Comparison of ENCODE assay signal across 12 cellular contexts in genomic region chr14:52937306-52937705, GRCh38.
"Had no signal": no experiment of that assay in that cellular context is flagged by ENCODE, and none has a peak within 500 bp of the region (broad histone marks: within the 10 kb centered on the region; RNA-seq: fewer than 3 reads in every experiment).

No MANE protein-coding gene starts in this region.

- H3K4me3 ChIP-seq: SK-N-MC had no signal

- ATAC-seq: activated naive CD8-positive, alpha-beta T cell treated with anti-CD3 and anti-CD28 coated beads, Interleukin-2, amount 50 U/mL, for 24 hours; natural killer cell treated with Interleukin-12 subunit alpha and Interleukin-12 subunit beta and Interleukin-15 and Interleukin-18, amount 100 ng/mL, for 72 hours; stimulated activated effector memory CD8-positive, alpha-beta T cell treated with anti-CD3 and anti-CD28 coated beads, Interleukin-12 subunit alpha, Interleukin-12 subunit beta, amount 100 ng/mL, for 72 hours; T-cell had no signal

- FAIRE-seq: small intestine had no signal

- DNase-seq: activated naive CD4-positive, alpha-beta T cell treated with Interleukin-2 at 50 U/mL for 16 hours; activated naive CD8-positive, alpha-beta T cell treated with anti-CD3 and anti-CD28 coated beads, Interleukin-2, amount 50 U/mL, for 24 hours; cortex of kidney; effector memory CD4-positive, alpha-beta T cell; hippocampal formation; small intestine; T-cell; T1000; trophoblast cell had no signal

- H3K27ac ChIP-seq: SK-N-MC had no signal
